19 cellular contexts compared by ENCODE assay signal in genomic region chr14:93079321-93079720, GRCh38. TPM values are rescaled to one million over a fixed set of nuclear protein-coding genes. Genes with fewer than 3 reads are reported as not detected.
DNase-seq lines count a peak whose midpoint lies in the region; ATAC-seq and TF ChIP-seq lines count a peak whose summit lies in the region.
"Had no signal": no experiment of that assay in that cellular context is flagged by ENCODE, and none has a peak within 500 bp of the region (broad histone marks: within the 10 kb centered on the region; RNA-seq: fewer than 3 reads in every experiment).

No MANE protein-coding gene starts in this region.

- ATAC-seq in GM19395 (IDR thresholded peaks at IDR 0.05; ENCODE audit: unreplicated experiment) (no peak), GM18505 (IDR thresholded peaks at IDR 0.05; ENCODE audit: unreplicated experiment) (no peak)
- ATAC-seq: activated CD4-positive, CD25-positive, alpha-beta regulatory T cell treated with anti-CD3 and anti-CD28 coated beads, Interleukin-2, amount 50 U/mL, for 24 hours; stimulated activated naive CD8-positive, alpha-beta T cell treated with anti-CD3 and anti-CD28 coated beads, Interleukin-15, Interleukin-2, amounts not matched to agents 100 U/mL and 50 U/mL, for 24 hours had no signal

- H3K27me3 Mint-ChIP-seq in H9 (ENCODE audit: low read depth), result no peaks in the 10 kb centered on the region; the same call in 1 of the 2 replicates
- H3K27me3 Mint-ChIP-seq: B cell, IgD-negative memory B cell had no signal

- H4K8ac ChIP-seq in H9 (replicated peaks; ENCODE audit: insufficient read length, low read depth, low read length), result no peak overlapping the region

- TF ChIP-seq POLR2A in GM18505 (IDR thresholded peaks at IDR 0.05; ENCODE audit: borderline replicate concordance, extremely low read depth, insufficient read depth, insufficient read length), result no peak

- no peak overlapping the region for H3K4me3 Mint-ChIP-seq in H9
- H3K4me3 Mint-ChIP-seq: B cell had no signal

- H2BK12ac ChIP-seq in H9 (ENCODE audit: insufficient read length, low read depth, low read length), result no peak overlapping the region

- H3K23ac ChIP-seq in H9 (ENCODE audit: insufficient read length, low read depth, low read length), result no peak overlapping the region

- H3K56ac ChIP-seq in H9 (ENCODE audit: insufficient read length, low read depth, low read length), result no peak overlapping the region

- H3K4me1 ChIP-seq in H9 (ENCODE audit: insufficient read depth, low read length), result no peaks in the 10 kb centered on the region; the same call in 1 of the 2 replicates
- peaks cover 21% of the 10 kb centered on the region for H3K4me1 ChIP-seq in osteoblast (ENCODE audit: insufficient read depth, low read length)

- no peak overlapping the region for H4K5ac ChIP-seq in H9 (ENCODE audit: insufficient read length, low read depth, low read length)

- POLR2A ChIA-PET in BJ (lab: Charles Lee), result no interaction called here

- H3K23me2 ChIP-seq in H9 (ENCODE audit: insufficient read length, low read depth, low read length, poor library complexity, severe bottlenecking), result no peaks in the 10 kb centered on the region

- no peaks in the 10 kb centered on the region for H3K79me1 ChIP-seq in H9 (ENCODE audit: insufficient read depth, low read depth, low read length, poor library complexity, severe bottlenecking)

- H3K9me3 ChIP-seq in H9 (ENCODE audit: control insufficient read depth, low read depth, low read length) (no peaks in the 10 kb centered on the region), osteoblast (ENCODE audit: low read depth, low read length) (no peaks in the 10 kb centered on the region)
- H3K9me3 ChIP-seq: SK-N-SH had no signal

- H3K4me2 ChIP-seq in H9 (ENCODE audit: insufficient read depth, insufficient read length, low read length), result no peak overlapping the region
- peak overlapping the region; percentile 52 for H3K4me2 ChIP-seq in osteoblast (ENCODE audit: insufficient read depth, low read length)
- H3K4me2 ChIP-seq: SK-N-SH had no signal

- H3K4me3 ChIP-seq in BJ (ENCODE audit: low read depth, low read length) (no peak overlapping the region), choroid plexus epithelial cell (ENCODE audit: low read depth, low read length) (no peak overlapping the region), osteoblast (ENCODE audit: insufficient read depth, low read length) (no peak overlapping the region)

- H3K4me1 Mint-ChIP-seq in H9, result peaks cover 18 to 20% of the 10 kb centered on the region in 2 experiments

- no peak overlapping the region for H2BK120ac ChIP-seq in H9 (ENCODE audit: low read depth, low read length, poor library complexity, severe bottlenecking)

- peaks cover 3% of the 10 kb centered on the region for H4K20me1 ChIP-seq in H9 (ENCODE audit: control insufficient read depth, insufficient read depth, insufficient read length)
- H4K20me1 ChIP-seq in osteoblast (ENCODE audit: insufficient read depth, low read length), result peaks cover 21% of the 10 kb centered on the region

- peaks cover 0 to 2% of the 10 kb centered on the region in 2 experiments; a peak in 2 of 5 replicates for H3K9me3 Mint-ChIP-seq in H9
- H3K9me3 Mint-ChIP-seq: activated T-helper 2 cell treated with anti-CD3 and anti-CD28 coated beads, Interferon-gamma antibody, Interleukin-2, Interleukin-4, amounts not matched to agents 10 μg/mL and 5 μg/mL and 100 μg/mL, durations not matched to agents 14 hours and 24 hours and 36 hours; IgD-negative memory B cell had no signal

- H3K27ac Mint-ChIP-seq in H9, result no peak overlapping the region
- H3K27ac Mint-ChIP-seq: activated T-helper 2 cell treated with anti-CD3 and anti-CD28 coated beads, Interferon-gamma antibody, Interleukin-2, Interleukin-4, amounts not matched to agents 10 μg/mL and 5 μg/mL and 100 μg/mL, durations not matched to agents 14 hours and 24 hours and 36 hours had no signal

- no peak overlapping the region for H3K4ac ChIP-seq in H9 (ENCODE audit: low read depth, low read length)

- H3K79me2 ChIP-seq in H9 (ENCODE audit: insufficient read depth, low read length) (peaks cover 13% of the 10 kb centered on the region; the same call in 1 of the 2 replicates), osteoblast (ENCODE audit: insufficient read depth, low read length) (peaks cover 4% of the 10 kb centered on the region)

- H3K14ac ChIP-seq in H9 (ENCODE audit: insufficient read depth, low read length), result no peak overlapping the region

- H3K18ac ChIP-seq in H9 (ENCODE audit: insufficient read length, low read depth, low read length), result no peak overlapping the region

- no peak overlapping the region for H2AFZ ChIP-seq in H9 (ENCODE audit: low read length)
- H2AFZ ChIP-seq in osteoblast (ENCODE audit: low read length), result no peak overlapping the region

- no peaks in the 10 kb centered on the region; the same call in 1 of the 2 replicates for H3K36me3 ChIP-seq in BJ (ENCODE audit: control insufficient read depth, insufficient read depth, low read length)
- no peaks in the 10 kb centered on the region for H3K36me3 ChIP-seq in osteoblast (ENCODE audit: insufficient read depth, low read length)

- TF ChIP-seq CTCF in BJ (IDR thresholded peaks at IDR 0.05; ENCODE audit: insufficient read depth, low read depth, low read length) (peak; percentile 28; the same call in 1 of the 2 replicates), H9 (conservative IDR thresholded peaks at IDR 0.05) (peak; percentile 33; the same call in 1 of the 3 replicates), choroid plexus epithelial cell (conservative IDR thresholded peaks at IDR 0.05; ENCODE audit: low read depth, low read length) (peak; percentile 23), osteoblast (IDR thresholded peaks at IDR 0.05; ENCODE audit: extremely low read depth, low read depth, low read length) (peak; percentile 8), GM10266 (IDR thresholded peaks at IDR 0.05; ENCODE audit: control insufficient read depth, insufficient read depth, low read depth, missing control alignments) (no peak)

- no peak overlapping the region for H3T11ph ChIP-seq in H9 (ENCODE audit: low read length)

- H2BK20ac ChIP-seq in H9 (ENCODE audit: low read depth, low read length, poor library complexity, severe bottlenecking), result no peak overlapping the region

- H3K27ac ChIP-seq in H9 (ENCODE audit: insufficient read length, low read depth, low read length), result no peak overlapping the region
- H3K27ac ChIP-seq in osteoblast (ENCODE audit: low read depth, low read length), result peak overlapping the region; percentile 23

- H2BK15ac ChIP-seq in H9 (ENCODE audit: low read depth, low read length), result no peak overlapping the region

- no peak overlapping the region for H2BK5ac ChIP-seq in H9 (ENCODE audit: insufficient read length, low read length)

- no peak overlapping the region for H3K9ac ChIP-seq in H9 (ENCODE audit: extremely low read depth, insufficient read length, low read length)
- H3K9ac ChIP-seq: SK-N-SH had no signal

- no CpG with 5 or more reads among the region's 9 CpGs for WGBS in H9 (ENCODE audit: extremely low coverage, insufficient read length, low lambda C conversion rate)

- H4K91ac ChIP-seq in H9 (ENCODE audit: insufficient read length, low read depth, low read length), result no peak overlapping the region

- no peak overlapping the region for H2AK5ac ChIP-seq in H9 (ENCODE audit: insufficient read length, low read length)

- CTCF ChIA-PET in BJ (lab: Yijun Ruan, JAX), result interaction anchor here (0.6 to 2.5 kb wide), 3 partner anchors 34 to 65 kb away, joined by 3 to 11 read pairs (median 3); no protein-coding TSS in a partner anchor

- peaks cover 3 to 11% (median 5%) of the 10 kb centered on the region in 3 experiments; a peak in 6 of 7 replicates for H3K36me3 Mint-ChIP-seq in H9 (ENCODE audit: insufficient read depth in 1 of 3, low read depth in 3 of 3)

- DNase-seq in BJ (ENCODE audit: low read depth) (no peak), H9 (no peak), choroid plexus epithelial cell (ENCODE audit: low read depth) (no peak), osteoblast (ENCODE audit: insufficient read length, low spot score, missing footprints) (peak; percentile 8), NCI-H1105 treated with DMSO at 0.1 percent for 48 hours (lab: John Stamatoyannopoulos, UW) (no peak), GM10266 (ENCODE audit: extremely low spot score) (no peak)
- DNase-seq: kidney glomerular epithelial cell; NCI-H1694 treated with DMSO at 0.1 percent for 48 hours; NCI-H345; NK-92 treated with Interleukin-12 subunit alpha and Interleukin-12 subunit beta, amount 100 ng/mL, for 24 hours; SK-N-SH; stimulated activated naive CD8-positive, alpha-beta T cell treated with anti-CD3 and anti-CD28 coated beads, Interleukin-15, Interleukin-2, amounts not matched to agents 100 U/mL and 50 U/mL, for 24 hours; T-helper 9 cell had no signal

- H3K27me3 ChIP-seq in BJ (ENCODE audit: control insufficient read depth, insufficient read depth, low read length) (no peaks in the 10 kb centered on the region), H9 (ENCODE audit: insufficient read depth, low read length) (no peaks in the 10 kb centered on the region), osteoblast (ENCODE audit: insufficient read depth, low read length) (no peaks in the 10 kb centered on the region)

RNA-seq across cellular contexts. Expression of gene ITPK1, which starts 36.4 kb away (rescaled TPM):
- polyA plus RNA-seq in BJ (2011; rRNA removed), result 37.0 and 49.0 TPM in 2 replicates
- 62.0 and 99.7 TPM in 2 replicates for polyA minus RNA-seq in BJ (2011; rRNA and poly(A)+ RNA removed)
- total RNA-seq in H9 (2021), result 89.5 and 92.7 TPM in 2 replicates
- 25.0 and 25.3 TPM in 2 replicates for total RNA-seq in osteoblast
